Comparison of ENCODE assay signal across 8 cellular contexts in genomic region chr5:50665761-50666202, GRCh38. TPM values are rescaled to one million over a fixed set of nuclear protein-coding genes. Genes with fewer than 3 reads are reported as not detected.
DNase-seq lines count a peak whose midpoint lies in the region; ATAC-seq and TF ChIP-seq lines count a peak whose summit lies in the region.
"Not testable (repeated sequence)": the region's sequence is repeated elsewhere in the genome, so short reads cannot be mapped to it uniquely, and the experiment has no call there.

No MANE protein-coding gene starts in this region.

- CTCF ChIA-PET in naive thymus-derived CD4-positive, alpha-beta T cell (lab: Charles Lee), result not testable (repeated sequence)

- POLR2A ChIA-PET in naive thymus-derived CD4-positive, alpha-beta T cell (lab: Charles Lee), result not testable (repeated sequence)

- peak overlapping the region; percentile 62 for H3K27ac Mint-ChIP-seq in glutamatergic neuron (ENCODE audit: unreplicated experiment)
- peak overlapping the region; percentile 97 to 100 (median 99) for H3K27ac Mint-ChIP-seq in naive thymus-derived CD4-positive, alpha-beta T cell

- TF ChIP-seq CTCF in HFF-Myc (IDR thresholded peaks at IDR 0.05; ENCODE audit: low read depth, low read length, missing control alignments); Peyer's patch (IDR thresholded peaks at IDR 0.05); brain microvascular endothelial cell (IDR thresholded peaks at IDR 0.05; ENCODE audit: low read depth, low read length, missing control alignments); glutamatergic neuron (IDR thresholded peaks at IDR 0.05; ENCODE audit: partially characterized antibody, unreplicated experiment): not testable (repeated sequence)

- H3K9me3 Mint-ChIP-seq in glutamatergic neuron (ENCODE audit: unreplicated experiment), result peaks cover 10% of the 10 kb centered on the region
- peaks cover 0 to 17% (median 0%) of the 10 kb centered on the region in 11 donors for H3K9me3 Mint-ChIP-seq in naive thymus-derived CD4-positive, alpha-beta T cell

- H3K9me3 ChIP-seq in Peyer's patch; naive thymus-derived CD4-positive, alpha-beta T cell (ENCODE audit: control insufficient read depth in 2 of 3, low read length in 3 of 3): not testable (repeated sequence)

- H3K4me3 ChIP-seq in HFF-Myc (replicated peaks; ENCODE audit: low read depth, low read length) (peak overlapping the region; percentile 86), Peyer's patch (peak overlapping the region; percentile 84 to 99 (median 90)), brain microvascular endothelial cell (ENCODE audit: low read depth, low read length) (peak overlapping the region; percentile 85)
- H3K4me3 ChIP-seq in naive thymus-derived CD4-positive, alpha-beta T cell (ENCODE audit: low read length), result peak overlapping the region; percentile 96

- H3K4me3 Mint-ChIP-seq in glutamatergic neuron (ENCODE audit: unreplicated experiment), result peak overlapping the region; percentile 84
- peak overlapping the region; percentile 90 to 98 (median 98) for H3K4me3 Mint-ChIP-seq in naive thymus-derived CD4-positive, alpha-beta T cell

- not testable (repeated sequence) for H3K36me3 ChIP-seq in Peyer's patch; brain microvascular endothelial cell (replicated peaks)
- peaks cover 0 to 13% (median 0%) of the 10 kb centered on the region in 3 experiments for H3K36me3 ChIP-seq in naive thymus-derived CD4-positive, alpha-beta T cell (ENCODE audit: control insufficient read depth in 2 of 3, insufficient read depth in 3 of 3, low read length in 3 of 3)

- not testable (repeated sequence) for H3K36me3 Mint-ChIP-seq in glutamatergic neuron (ENCODE audit: unreplicated experiment)
- peaks cover 0 to 15% (median 3%) of the 10 kb centered on the region in 5 donors for H3K36me3 Mint-ChIP-seq in naive thymus-derived CD4-positive, alpha-beta T cell

- peak overlapping the region; percentile 94 to 99 (median 96) for H3K27ac ChIP-seq in Peyer's patch
- not testable (repeated sequence) for H3K27ac ChIP-seq in brain microvascular endothelial cell
- H3K27ac ChIP-seq in naive thymus-derived CD4-positive, alpha-beta T cell (ENCODE audit: low read depth, low read length), result peak overlapping the region; percentile 97

- intact Hi-C loops in naive thymus-derived CD4-positive, alpha-beta T cell (cut with micrococcal nuclease), result loop anchor here (2.0 to 5.0 kb wide), 6 partner anchors 73 to 248 kb away; no protein-coding TSS in a partner anchor

- H3K27me3 ChIP-seq in Peyer's patch; brain microvascular endothelial cell (replicated peaks); naive thymus-derived CD4-positive, alpha-beta T cell (ENCODE audit: control insufficient read depth in 2 of 2, insufficient read depth in 2 of 2, low read length in 2 of 2): not testable (repeated sequence)

- not testable (repeated sequence) for ATAC-seq in naive thymus-derived CD4-positive, alpha-beta T cell

- TF ChIP-seq POLR2A in Peyer's patch (IDR thresholded peaks at IDR 0.05), result peak; percentile 40 to 56

- not testable (repeated sequence) for H3K4me1 ChIP-seq in Peyer's patch
- peaks cover 11 to 28% of the 10 kb centered on the region in 2 donors for H3K4me1 ChIP-seq in naive thymus-derived CD4-positive, alpha-beta T cell (ENCODE audit: control insufficient read depth in 2 of 2, insufficient read depth in 2 of 2, low read length in 2 of 2)

- not testable (repeated sequence) for H3K4me1 Mint-ChIP-seq in glutamatergic neuron (ENCODE audit: low read depth, unreplicated experiment)
- H3K4me1 Mint-ChIP-seq in naive thymus-derived CD4-positive, alpha-beta T cell, result peaks cover 27 to 65% (median 55%) of the 10 kb centered on the region in 7 donors

- in situ Hi-C loops in brain microvascular endothelial cell (cut with HindIII; ENCODE audit: low pct_ligation_motif_present, low sequenced_read_pairs), result not testable (repeated sequence)

- not testable (repeated sequence) for H3K27me3 Mint-ChIP-seq in glutamatergic neuron (ENCODE audit: unreplicated experiment); naive thymus-derived CD4-positive, alpha-beta T cell

- DNase-seq in Ammon's horn (ENCODE audit: low spot score) (peak; percentile 33), Peyer's patch (peak in 2 of 3 donors; percentile 62 to 82)
- not testable (repeated sequence) for DNase-seq in HFF-Myc (ENCODE audit: extremely low read depth, low read depth); brain microvascular endothelial cell; glutamatergic neuron
- DNase-seq in activated CD8-positive, alpha-beta memory T cell treated with anti-CD3 and anti-CD28 coated beads for 24 hours, result peak; percentile 67
- DNase-seq in naive thymus-derived CD4-positive, alpha-beta T cell, result peak; percentile 9 to 70 (median 61)
- peak; percentile 14 for DNase-seq in stimulated activated CD8-positive, alpha-beta memory T cell treated with anti-CD3 and anti-CD28 coated beads, Interleukin-15, amount 100 ng/mL, for 1 hour (ENCODE audit: low read depth)

RNA-seq across cellular contexts. Expression of gene PARP8, which starts 0.7 kb away (rescaled TPM):
- total RNA-seq in Peyer's patch (10 to 100 TPM; 12.0 to 34.7 (median 25.3) TPM), glutamatergic neuron (ENCODE audit: unreplicated experiment) (11.3 TPM)
- 100 to 1,000 TPM in 4 of 5 experiments, 10 to 100 TPM in 1; 88.9 to 188 (median 129) TPM for total RNA-seq in naive thymus-derived CD4-positive, alpha-beta T cell
- 10 to 100 TPM; 45.7 to 50.8 TPM for polyA plus RNA-seq in naive thymus-derived CD4-positive, alpha-beta T cell
